In genomic region chr2:38178142-38178541, GRCh38 we compare ENCODE assay signal across 10 cellular contexts.
DNase-seq lines count a peak whose midpoint lies in the region; ATAC-seq and TF ChIP-seq lines count a peak whose summit lies in the region.
"Had no signal": no experiment of that assay in that cellular context is flagged by ENCODE, and none has a peak within 500 bp of the region (broad histone marks: within the 10 kb centered on the region; RNA-seq: fewer than 3 reads in every experiment).

No MANE protein-coding gene starts in this region.

- no peaks in the 10 kb centered on the region for H3K27me3 ChIP-seq in brain microvascular endothelial cell (replicated peaks)
- no peaks in the 10 kb centered on the region for H3K27me3 ChIP-seq in skeletal muscle satellite cell (ENCODE audit: control insufficient read depth, insufficient read depth, low read length)

- peak overlapping the region; percentile 14 for H3K9ac ChIP-seq in skeletal muscle satellite cell (ENCODE audit: low read depth, low read length)

- peaks cover 71% of the 10 kb centered on the region for H3K4me1 ChIP-seq in skeletal muscle satellite cell (ENCODE audit: control insufficient read depth, insufficient read depth, low read length)

- TF ChIP-seq CTCF in brain microvascular endothelial cell (IDR thresholded peaks at IDR 0.05; ENCODE audit: low read depth, low read length, missing control alignments) = peak; percentile 30

- DNase-seq in brain microvascular endothelial cell (peak; percentile 35), hippocampal formation (lab: John Stamatoyannopoulos, UW) (peak; percentile 18 to 22), NCI-H2227 treated with DMSO at 0.1 percent for 48 hours (lab: John Stamatoyannopoulos, UW) (no peak), AG20443 (ENCODE audit: low spot score) (no peak)
- DNase-seq: COR-L47 had no signal

- TF ChIP-seq EP300 in Ishikawa (IDR thresholded peaks at IDR 0.05; ENCODE audit: borderline replicate concordance) = no peak

- no peaks in the 10 kb centered on the region for H3K9me3 ChIP-seq in skeletal muscle satellite cell (replicated peaks; ENCODE audit: low read length)

- H3K4me2 ChIP-seq in skeletal muscle satellite cell (ENCODE audit: low read length) = peak overlapping the region; percentile 41

- no peak overlapping the region for H3K4me3 ChIP-seq in brain microvascular endothelial cell (ENCODE audit: low read depth, low read length)
- H3K4me3 ChIP-seq in skeletal muscle satellite cell (ENCODE audit: low read length) = no peak overlapping the region

- in situ Hi-C loops in brain microvascular endothelial cell (cut with HindIII; ENCODE audit: low pct_ligation_motif_present, low sequenced_read_pairs) = no loop called here

- H3K36me3 ChIP-seq in brain microvascular endothelial cell (replicated peaks) (no peaks in the 10 kb centered on the region), skeletal muscle satellite cell (ENCODE audit: insufficient read depth, low read length) (no peaks in the 10 kb centered on the region)

- ATAC-seq in GM21576 (IDR thresholded peaks at IDR 0.05; ENCODE audit: unreplicated experiment) = no peak
- no peak for ATAC-seq in HG03469 (IDR thresholded peaks at IDR 0.05; ENCODE audit: unreplicated experiment)
- ATAC-seq: activated CD4-positive, CD25-positive, alpha-beta regulatory T cell treated with anti-CD3 and anti-CD28 coated beads, Interleukin-2, amount 50 U/mL, for 24 hours had no signal

- TF ChIP-seq RAD21 in Ishikawa (IDR thresholded peaks at IDR 0.05; ENCODE audit: low read depth) = no peak

- peak overlapping the region; percentile 58 for H3K27ac ChIP-seq in brain microvascular endothelial cell

TF ChIP-seq in Ishikawa, 13 proteins besides CTCF, POLR2A, EP300 and RAD21:
- no peak for TF ChIP-seq YY1 (IDR thresholded peaks at IDR 0.05; ENCODE audit: low read depth)
- no peak for TF ChIP-seq TCF12 (IDR thresholded peaks at IDR 0.05; ENCODE audit: low read depth)
- peak; percentile 75 for TF ChIP-seq CEBPB (IDR thresholded peaks at IDR 0.05)
- TF ChIP-seq, protein P1, sequence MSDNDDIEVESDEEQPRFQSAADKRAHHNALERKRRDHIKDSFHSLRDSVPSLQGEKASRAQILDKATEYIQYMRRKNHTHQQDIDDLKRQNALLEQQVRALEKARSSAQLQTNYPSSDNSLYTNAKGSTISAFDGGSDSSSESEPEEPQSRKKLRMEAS (IDR thresholded peaks at IDR 0.05) = no peak
- TF ChIP-seq TEAD4 (IDR thresholded peaks at IDR 0.05) = no peak

Comparison
In these comparisons a context has a peak if more than half of its experiments do, and no peak if none do; other contexts are left out.
1. DNase-seq: peak in brain microvascular endothelial cell (single experiment) and hippocampal formation (2 of 2); none in NCI-H2227 treated with DMSO at 0.1 percent for 48 hours (single experiment) and AG20443 (single experiment).